Comparison of ENCODE assay signal across 29 cellular contexts in the genomic region with DNA sequence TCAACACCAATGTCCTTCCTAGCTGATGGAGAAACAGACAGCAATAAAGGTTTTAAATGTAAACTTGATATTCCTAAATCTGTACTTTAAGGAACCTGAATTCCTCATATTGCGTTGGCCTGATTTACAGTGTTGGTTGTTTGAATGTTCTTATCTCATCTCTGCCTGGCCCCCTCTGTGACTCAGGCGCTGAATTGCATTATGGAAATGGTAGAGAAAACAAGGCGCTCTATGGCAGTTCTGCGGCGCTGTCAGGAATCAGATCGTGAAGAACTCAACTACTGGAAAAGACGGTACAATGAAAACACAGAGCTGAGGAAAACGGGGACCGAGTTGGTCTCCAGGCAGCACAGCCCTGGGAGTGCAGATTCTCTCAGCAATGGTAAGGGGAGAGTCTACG. TPM values are rescaled to one million over a fixed set of nuclear protein-coding genes. Genes with fewer than 3 reads are reported as not detected.
"Had no signal": no experiment of that assay in that cellular context is flagged by ENCODE, and none has a peak within 500 bp of the region (broad histone marks: within the 10 kb centered on the region; RNA-seq: fewer than 3 reads in every experiment).

No MANE protein-coding gene starts in this region.

- H3K4me1 Mint-ChIP-seq: mesothelial cell of epicardium; stimulated activated naive CD8-positive, alpha-beta T cell treated with anti-CD3 and anti-CD28 coated beads, Interleukin-15, amount 100 ng/mL, for 72 hours had no signal

- H3K27ac ChIP-seq: hepatocyte, left ventricle myocardium inferior, ovary, right atrium auricular region, sigmoid colon, spleen, tibial nerve, uterus had no signal

- H3K4me3 Mint-ChIP-seq: mesothelial cell of epicardium; naive thymus-derived CD4-positive, alpha-beta T cell; natural killer cell treated with Interleukin-12 subunit alpha and Interleukin-12 subunit beta and Interleukin-15 and Interleukin-18, amount 100 ng/mL, for 72 hours; stimulated activated memory B cell treated with anti-CD40 and anti-IgM and Interleukin-4, amounts not matched to agents 10 μg/mL and 1 μg/mL and 100 μg/mL, for 72 hours; stimulated activated naive CD8-positive, alpha-beta T cell treated with anti-CD3 and anti-CD28 coated beads, Interleukin-15, amount 100 ng/mL, for 72 hours; type B pancreatic cell had no signal

- H3K27me3 Mint-ChIP-seq: naive thymus-derived CD4-positive, alpha-beta T cell; natural killer cell treated with Interleukin-12 subunit alpha and Interleukin-12 subunit beta and Interleukin-15 and Interleukin-18, amount 100 ng/mL, for 72 hours; progenitor cell of endocrine pancreas; stimulated activated memory B cell treated with anti-CD40 and anti-IgM and Interleukin-4, amounts not matched to agents 10 μg/mL and 1 μg/mL and 100 μg/mL, for 72 hours; stimulated activated naive CD8-positive, alpha-beta T cell treated with anti-CD3 and anti-CD28 coated beads, Interleukin-15, amount 100 ng/mL, for 72 hours; type B pancreatic cell had no signal

- DNase-seq: islet precursor cell; left ventricle myocardium inferior; mesendoderm; mucosa of descending colon; naive thymus-derived CD4-positive, alpha-beta T cell; ovary; sigmoid colon; small intestine; spleen; stimulated activated CD4-positive, alpha-beta T cell treated with anti-CD3 and anti-CD28 coated beads, Interleukin-4, amount 100 ng/mL, for 24 hours; stimulated activated naive CD4-positive, alpha-beta T cell treated with Interleukin-2 at 50 U/mL for 16 hours; stimulated activated naive CD8-positive, alpha-beta T cell treated with anti-CD3 and anti-CD28 coated beads, Interleukin-15, amount 100 ng/mL, for 72 hours; substantia nigra; uterus had no signal

- ATAC-seq: mucosa of descending colon; naive thymus-derived CD4-positive, alpha-beta T cell; natural killer cell treated with Interleukin-12 subunit alpha and Interleukin-12 subunit beta and Interleukin-15 and Interleukin-18, amount 100 ng/mL, for 72 hours; stimulated activated memory B cell treated with anti-CD40 and anti-IgM and Interleukin-4, amounts not matched to agents 10 μg/mL and 1 μg/mL and 100 μg/mL, for 72 hours; stimulated activated naive CD8-positive, alpha-beta T cell treated with anti-CD3 and anti-CD28 coated beads, Interleukin-15, amount 100 ng/mL, for 72 hours had no signal

- H3K27ac Mint-ChIP-seq: mesothelial cell of epicardium; natural killer cell treated with Interleukin-12 subunit alpha and Interleukin-12 subunit beta and Interleukin-15 and Interleukin-18, amount 100 ng/mL, for 72 hours; progenitor cell of endocrine pancreas; stimulated activated memory B cell treated with anti-CD40 and anti-IgM and Interleukin-4, amounts not matched to agents 10 μg/mL and 1 μg/mL and 100 μg/mL, for 72 hours; type B pancreatic cell had no signal

- H3K9me3 Mint-ChIP-seq: mesothelial cell of epicardium; natural killer cell treated with Interleukin-12 subunit alpha and Interleukin-12 subunit beta and Interleukin-15 and Interleukin-18, amount 100 ng/mL, for 72 hours; stimulated activated memory B cell treated with anti-CD40 and anti-IgM and Interleukin-4, amounts not matched to agents 10 μg/mL and 1 μg/mL and 100 μg/mL, for 72 hours; stimulated activated naive CD8-positive, alpha-beta T cell treated with anti-CD3 and anti-CD28 coated beads, Interleukin-15, amount 100 ng/mL, for 72 hours; type B pancreatic cell had no signal

RNA-seq across cellular contexts. Expression of gene C20orf144, which starts 32.6 kb away (rescaled TPM):
- total RNA-seq: kidney epithelial cell, left ventricle myocardium inferior, lower leg skin, omental fat pad, progenitor cell of endocrine pancreas, renal cortical epithelial cell, right atrium auricular region, temporal lobe, tibial nerve, ureter, uterus had no signal

RNA-seq across cellular contexts. Expression of gene ACTL10, which starts 37.2 kb away (rescaled TPM):
- total RNA-seq: myocyte had no signal
